ENCODE assay signal across 8 cellular contexts in the genomic region with DNA sequence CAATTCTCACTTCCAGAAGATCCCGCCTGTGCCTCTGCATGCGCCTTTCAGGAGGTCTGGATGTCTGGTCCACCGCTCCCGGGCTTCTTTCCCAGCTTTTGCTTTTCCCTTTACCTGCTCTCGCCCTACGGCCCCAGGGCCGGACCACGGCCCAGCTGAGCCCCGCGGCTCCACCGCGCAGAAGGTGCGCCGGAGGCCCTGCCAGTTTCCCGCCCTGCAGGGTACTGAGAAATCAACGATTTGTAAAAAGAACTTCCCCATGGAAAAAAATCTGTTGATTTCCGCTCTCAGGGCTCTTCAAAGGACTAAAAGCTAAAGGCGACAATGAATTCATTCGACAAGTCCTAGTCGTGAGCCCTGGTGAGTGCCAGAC. TPM values are rescaled to one million over a fixed set of nuclear protein-coding genes. Genes with fewer than 3 reads are reported as not detected.
DNase-seq lines count a peak whose midpoint lies in the region; ATAC-seq and TF ChIP-seq lines count a peak whose summit lies in the region.

No MANE protein-coding gene starts in this region.

- POLR2A ChIA-PET in AG04449 (lab: Yijun Ruan, JAX), result no interaction called here

- no peaks in the 10 kb centered on the region for H3K9me3 ChIP-seq in HUES64 (ENCODE audit: insufficient read depth, low read depth, low read length)
- H3K9me3 ChIP-seq in duodenal mucosa (ENCODE audit: control insufficient read depth in 1 of 2, low read length in 2 of 2), result no peaks in the 10 kb centered on the region
- no peaks in the 10 kb centered on the region for H3K9me3 ChIP-seq in mucosa of rectum (ENCODE audit: control insufficient read depth in 2 of 2, low read length in 2 of 2)

- CTCF ChIA-PET in AG04449 (lab: Yijun Ruan, JAX), result interaction anchor here (1.0 to 1.1 kb wide), 2 partner anchors 182 to 268 kb away, joined by 3 to 4 read pairs; no protein-coding TSS in a partner anchor

- no peak for TF ChIP-seq CTCF in AG04449 (IDR thresholded peaks at IDR 0.05; ENCODE audit: insufficient read depth, low read length, missing control alignments)

- H3K36me3 ChIP-seq in HUES64 (ENCODE audit: insufficient read depth, low read length), result no peaks in the 10 kb centered on the region
- no peaks in the 10 kb centered on the region for H3K36me3 ChIP-seq in duodenal mucosa (ENCODE audit: control insufficient read depth in 1 of 2, insufficient read depth in 2 of 2, low read length in 2 of 2)
- H3K36me3 ChIP-seq in mucosa of rectum (ENCODE audit: control insufficient read depth in 2 of 2, insufficient read depth in 2 of 2, low read length in 2 of 2), result no peaks in the 10 kb centered on the region

- H3K9ac ChIP-seq in HUES64 (ENCODE audit: low read depth, low read length), result peak overlapping the region; percentile 84
- H3K9ac ChIP-seq in duodenal mucosa (ENCODE audit: low read depth in 1 of 2, low read length in 2 of 2), result peak overlapping the region; percentile 83 to 94
- H3K9ac ChIP-seq in mucosa of rectum (ENCODE audit: low read depth in 1 of 2, low read length in 2 of 2), result peak overlapping the region; percentile 63 to 88

- H3K4me3 ChIP-seq in AG04449 (ENCODE audit: low read depth, low read length) (peak overlapping the region; percentile 48), HUES64 (ENCODE audit: low read length) (peak overlapping the region; percentile 83), duodenal mucosa (ENCODE audit: low read depth in 1 of 2, low read length in 2 of 2) (peak overlapping the region; percentile 70 to 82), mucosa of rectum (ENCODE audit: low read length in 2 of 2) (peak overlapping the region; percentile 76 to 78)

- ATAC-seq in HG03460 (IDR thresholded peaks at IDR 0.05; ENCODE audit: unreplicated experiment) (no peak), HG03521 (IDR thresholded peaks at IDR 0.05; ENCODE audit: unreplicated experiment) (no peak)

- H3K27ac ChIP-seq in HUES64 (ENCODE audit: low read depth, low read length), result peak overlapping the region; percentile 87
- H3K27ac ChIP-seq in duodenal mucosa (ENCODE audit: low read depth, low read length), result peak overlapping the region; percentile 69
- H3K27ac ChIP-seq in mucosa of rectum (ENCODE audit: low read depth in 2 of 2, low read length in 2 of 2), result peak overlapping the region; percentile 79 to 81

- no peak for DNase-seq in AG04449 (ENCODE audit: low read depth, low spot score)
- no peak for DNase-seq in MV-4-11 (lab: John Stamatoyannopoulos, UW)
- DNase-seq in GM19238 (ENCODE audit: insufficient read length, low spot score), result no peak

- H3K4me1 ChIP-seq in HUES64 (ENCODE audit: insufficient read depth, low read length), result peaks cover 6% of the 10 kb centered on the region; the same call in 1 of the 2 replicates
- H3K4me1 ChIP-seq in duodenal mucosa (ENCODE audit: control insufficient read depth in 1 of 2, insufficient read depth in 2 of 2, low read length in 2 of 2), result peaks cover 0 to 11% of the 10 kb centered on the region in 2 donors
- H3K4me1 ChIP-seq in mucosa of rectum (ENCODE audit: control insufficient read depth in 2 of 2, insufficient read depth in 2 of 2, low read length in 2 of 2), result peaks cover 0 to 4% of the 10 kb centered on the region in 2 donors

- 2% methylated on average over 20 of the region's 20 CpGs for WGBS in HUES64

- H3K27me3 ChIP-seq in HUES64 (ENCODE audit: insufficient read depth, low read length) (no peaks in the 10 kb centered on the region), duodenal mucosa (ENCODE audit: control insufficient read depth in 1 of 2, insufficient read depth in 2 of 2, low read length in 2 of 2) (no peaks in the 10 kb centered on the region), mucosa of rectum (ENCODE audit: control insufficient read depth in 2 of 2, insufficient read depth in 2 of 2, low read length in 2 of 2) (no peaks in the 10 kb centered on the region)

RNA-seq across cellular contexts. Expression of a gene that starts 7.0 kb away (rescaled TPM):
- 27,992 TPM for polyA plus RNA-seq in HUES64 (2013, experiment 1 of 2)
- polyA plus RNA-seq in HUES64 (2013, experiment 2 of 2), result 20,955 TPM

RNA-seq across cellular contexts. Expression of a gene that starts 32.9 kb away (rescaled TPM):
- 20.0 TPM for polyA plus RNA-seq in HUES64 (2013, experiment 1 of 2)
- 23.8 TPM for polyA plus RNA-seq in HUES64 (2013, experiment 2 of 2)
